In the genomic region with DNA sequence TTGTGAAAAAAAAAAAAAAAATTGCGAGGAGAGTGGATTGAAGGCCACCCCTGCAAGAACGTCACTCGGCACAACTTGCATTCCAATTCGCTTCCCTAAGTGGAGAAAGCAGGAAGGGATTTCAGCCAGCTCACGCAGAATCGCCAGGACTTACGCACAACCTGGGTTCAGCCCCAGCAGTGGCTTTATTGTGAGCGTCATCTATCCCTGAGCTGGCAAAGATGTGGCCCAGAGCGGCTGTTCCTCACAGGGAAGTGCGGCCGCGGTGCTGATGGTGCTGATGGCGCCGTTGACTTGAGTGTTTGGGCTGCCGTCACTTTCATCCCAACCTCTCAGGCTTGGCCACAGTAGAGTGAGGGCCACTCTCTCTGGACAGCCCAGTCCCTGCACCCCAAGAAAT, we compare ENCODE assay signal across 26 cellular contexts.
DNase-seq lines count a peak whose midpoint lies in the region; ATAC-seq, FAIRE-seq and TF ChIP-seq lines count a peak whose summit lies in the region.
"Had no signal": no experiment of that assay in that cellular context is flagged by ENCODE, and none has a peak within 500 bp of the region (broad histone marks: within the 10 kb centered on the region; RNA-seq: fewer than 3 reads in every experiment).

No MANE protein-coding gene starts in this region.

- no peaks in the 10 kb centered on the region for H3K79me2 ChIP-seq in H1 (ENCODE audit: control insufficient read depth in 1 of 2, insufficient read depth in 2 of 2, low read length in 2 of 2)

- WGBS in H1 (ENCODE audit: extremely low coverage in 1 of 2, insufficient coverage in 1 of 2, insufficient read length in 1 of 2, insufficient replicate concordance in 2 of 2, low coverage in 1 of 2, low lambda C conversion rate in 2 of 2, missing lambda C conversion rate in 1 of 2), 2 experiments, result 96% methylated on average over 12 of the region's 15 CpGs; no CpG with 5 or more reads in 1 of the 2 experiments
- WGBS in stomach, 5 donors, result 89 to 97% (median 95%) methylated on average over 13 to 15 of the region's 15 CpGs

- H3K4me3 ChIP-seq in H1 (ENCODE audit: extremely low read depth in 1 of 4, insufficient read depth in 2 of 4, low read depth in 3 of 4, low read length in 4 of 4) (no peak overlapping the region), fibroblast of pulmonary artery (replicated peaks; ENCODE audit: low read depth, low read length) (no peak overlapping the region), kidney (ENCODE audit: low read length in 2 of 2) (no peak overlapping the region), stomach (no peak overlapping the region)
- H3K4me3 ChIP-seq: SJCRH30 had no signal

- H3K36me3 ChIP-seq in H1 (ENCODE audit: control insufficient read depth in 2 of 4, insufficient read depth in 4 of 4, low read length in 3 of 4), result no peaks in the 10 kb centered on the region
- H3K36me3 ChIP-seq in kidney (ENCODE audit: control insufficient read depth in 1 of 2, insufficient read depth in 2 of 2, low read length in 2 of 2), result no peaks in the 10 kb centered on the region
- H3K36me3 ChIP-seq in stomach, result peaks cover 0 to 20% (median 0%) of the 10 kb centered on the region in 4 donors
- H3K36me3 ChIP-seq: BE2C, SJCRH30 had no signal

- H3K27ac Mint-ChIP-seq in effector memory CD8-positive, alpha-beta T cell, result no peak overlapping the region
- H3K27ac Mint-ChIP-seq: CD8-positive, alpha-beta memory T cell had no signal

- H2BK12ac ChIP-seq in H1 (ENCODE audit: low read depth, low read length), result no peak overlapping the region

- 0 out of 2 replicates have a peak overlapping the region, but pooled peaks have one; percentile 35 for H2BK5ac ChIP-seq in H1 (ENCODE audit: low read depth, low read length)

- H3K4me2 ChIP-seq in H1 (ENCODE audit: insufficient read depth in 1 of 2, low read depth in 2 of 2, low read length in 2 of 2), result no peak overlapping the region

- no peak overlapping the region for H3K4ac ChIP-seq in H1 (replicated peaks; ENCODE audit: insufficient read length, low read depth, low read length)

- no peak overlapping the region for H2BK20ac ChIP-seq in H1 (ENCODE audit: low read length)

- H4K8ac ChIP-seq in H1 (ENCODE audit: extremely low read depth, insufficient read depth, low read length), result 0 out of 2 replicates have a peak overlapping the region, but pooled peaks have one; percentile 1

- H2AFZ ChIP-seq in H1 (ENCODE audit: low read length), result no peak overlapping the region

- no peaks in the 10 kb centered on the region for H3K27me3 ChIP-seq in H1 (replicated peaks in 1 of 4; ENCODE audit: control insufficient read depth in 3 of 4, extremely low read depth in 1 of 4, insufficient read depth in 3 of 4, low read length in 3 of 4)
- H3K27me3 ChIP-seq in stomach, result no peaks in the 10 kb centered on the region
- H3K27me3 ChIP-seq: BE2C, SJCRH30 had no signal

- no peak for TF ChIP-seq RAD21 in H1 (IDR thresholded peaks at IDR 0.05 in 1 of 2, conservative IDR thresholded peaks at IDR 0.05 in 1 of 2; ENCODE audit: low read depth in 2 of 2, low read length in 2 of 2)

- H4K20me1 ChIP-seq in H1 (replicated peaks in 1 of 2; ENCODE audit: control insufficient read depth in 1 of 2, insufficient read depth in 2 of 2, low read length in 2 of 2), result no peaks in the 10 kb centered on the region

- H3K79me1 ChIP-seq in H1 (ENCODE audit: low read depth, low read length), result no peaks in the 10 kb centered on the region

- peaks cover 5 to 12% of the 10 kb centered on the region in 2 donors for H3K27me3 Mint-ChIP-seq in effector memory CD8-positive, alpha-beta T cell

- no peak for ATAC-seq in effector memory CD8-positive, alpha-beta T cell (replicated peaks)
- ATAC-seq: SK-N-SH treated with all-trans-retinoic acid at 6 μM for 48 hours had no signal

- TF ChIP-seq CTCF in H1 (IDR thresholded peaks at IDR 0.05; ENCODE audit: control extremely low read depth in 1 of 3, insufficient read depth in 1 of 3, low read depth in 1 of 3, low read length in 3 of 3) (no peak), fibroblast of pulmonary artery (IDR thresholded peaks at IDR 0.05; ENCODE audit: low read length, missing control alignments) (no peak), kidney (IDR thresholded peaks at IDR 0.05; ENCODE audit: borderline replicate concordance, extremely low read depth, insufficient read depth) (no peak), stomach (IDR thresholded peaks at IDR 0.05) (no peak), GM20000 (IDR thresholded peaks at IDR 0.05; ENCODE audit: extremely low read depth, missing control alignments) (no peak)

- no peak for TF ChIP-seq EP300 in H1 (IDR thresholded peaks at IDR 0.05; ENCODE audit: borderline replicate concordance in 1 of 2, low read depth in 2 of 2, low read length in 2 of 2)
- TF ChIP-seq EP300 in stomach (IDR thresholded peaks at IDR 0.05), result peak; percentile 77

- H4K91ac ChIP-seq in H1 (replicated peaks; ENCODE audit: insufficient read length, low read length), result no peak overlapping the region

- H2AK5ac ChIP-seq in H1 (ENCODE audit: low read depth, low read length), result no peak overlapping the region

- H3K9me3 Mint-ChIP-seq in effector memory CD8-positive, alpha-beta T cell, result peaks cover 3 to 15% of the 10 kb centered on the region in 2 donors

- H3K9me3 ChIP-seq in H1 (ENCODE audit: insufficient read depth in 2 of 2, low read depth in 1 of 2, low read length in 1 of 2), result peaks cover 0 to 13% of the 10 kb centered on the region in 2 experiments; a peak in 2 of 4 replicates
- peaks cover 0 to 5% of the 10 kb centered on the region in 2 donors for H3K9me3 ChIP-seq in kidney (ENCODE audit: control insufficient read depth in 1 of 2, low read length in 2 of 2)
- peaks cover 8 to 17% (median 12%) of the 10 kb centered on the region in 4 donors for H3K9me3 ChIP-seq in stomach
- H3K9me3 ChIP-seq: BE2C had no signal

- no peak overlapping the region for H3K14ac ChIP-seq in H1 (ENCODE audit: insufficient read length)

- no peak overlapping the region for H3K56ac ChIP-seq in H1 (replicated peaks; ENCODE audit: insufficient read length, low read depth, low read length)

- TF ChIP-seq POLR2A in H1 (IDR thresholded peaks at IDR 0.05; ENCODE audit: control extremely low read depth in 1 of 2, low read depth in 2 of 2, low read length in 2 of 2) (no peak), stomach (IDR thresholded peaks at IDR 0.05) (no peak)

- CTCF ChIA-PET in H1 (lab: Charles Lee; ENCODE audit: partially characterized antibody), result interaction anchor here (0.7 to 1.6 kb wide), 5 partner anchors 10 to 174 kb away, joined by 3 to 6 read pairs (median 3); no protein-coding TSS in a partner anchor

- intact Hi-C loops in kidney (cut with DNase I), result no loop called here
- intact Hi-C loops in stomach (cut with DNase I; ENCODE audit: low total_unique reads), result no loop called here

- H3K4me1 ChIP-seq in H1 (replicated peaks in 1 of 4; ENCODE audit: control insufficient read depth in 3 of 4, insufficient read depth in 4 of 4, low read length in 3 of 4), result peaks cover 0 to 15% (median 7%) of the 10 kb centered on the region in 4 experiments; a peak in 5 of 7 replicates
- no peaks in the 10 kb centered on the region for H3K4me1 ChIP-seq in kidney (ENCODE audit: control insufficient read depth in 1 of 2, insufficient read depth in 1 of 2, low read depth in 1 of 2, low read length in 2 of 2)
- peaks cover 0 to 7% (median 4%) of the 10 kb centered on the region in 4 donors for H3K4me1 ChIP-seq in stomach
- H3K4me1 ChIP-seq: BE2C had no signal

- H2BK15ac ChIP-seq in H1 (ENCODE audit: low read length), result no peak overlapping the region

- no peaks in the 10 kb centered on the region for H3K36me3 Mint-ChIP-seq in effector memory CD8-positive, alpha-beta T cell (ENCODE audit: insufficient read depth)
- H3K36me3 Mint-ChIP-seq: CD14-positive monocyte had no signal

- DNase-seq in H1 (ENCODE audit: low read depth in 1 of 2, low spot score in 2 of 2) (no peak), fibroblast of pulmonary artery (ENCODE audit: low read depth) (peak; percentile 24), kidney (peak; percentile 12), stomach (no peak), GM20000 (ENCODE audit: low spot score) (no peak), AG08396 (ENCODE audit: low spot score) (no peak)
- no peak for DNase-seq in effector memory CD8-positive, alpha-beta T cell
- DNase-seq: BE2C; Calu3; CD8-positive, alpha-beta memory T cell; DMS79 treated with DMSO at 0.1 percent for 48 hours; GF-D8; NCI-H1092; NCI-H1436; NCI-H187; NCI-H2081 treated with DMSO at 0.1 percent for 48 hours; NCI-H2171; NCI-H524; NCI-H774; SJCRH30 had no signal

- FAIRE-seq in H1 (lab: Jason Lieb, UNC) (no peak), kidney (lab: Jason Lieb, UNC) (no peak)
- FAIRE-seq: GM12892, GM19239, H54, RCC 7860 had no signal

- H3K18ac ChIP-seq in H1 (ENCODE audit: extremely low read depth, low read length), result no peak overlapping the region

- H3K4me1 Mint-ChIP-seq in effector memory CD8-positive, alpha-beta T cell (ENCODE audit: low read depth in 2 of 2), result no peaks in the 10 kb centered on the region
- H3K4me1 Mint-ChIP-seq: CD14-positive monocyte; CD8-positive, alpha-beta memory T cell had no signal

- no peak overlapping the region for H2BK120ac ChIP-seq in H1 (replicated peaks; ENCODE audit: low read depth, low read length)

- H3K23me2 ChIP-seq in H1 (ENCODE audit: low read depth, low read length), result no peaks in the 10 kb centered on the region

- no peak overlapping the region for H4K5ac ChIP-seq in H1 (ENCODE audit: insufficient read length, low read depth, low read length)

- H3K23ac ChIP-seq in H1 (ENCODE audit: insufficient read length), result no peak overlapping the region

- no peak overlapping the region for H3K4me3 Mint-ChIP-seq in effector memory CD8-positive, alpha-beta T cell
- H3K4me3 Mint-ChIP-seq: CD14-positive monocyte; CD8-positive, alpha-beta memory T cell had no signal

- H3K27ac ChIP-seq in H1 (ENCODE audit: low read depth, low read length) (no peak overlapping the region), kidney (ENCODE audit: low read depth in 2 of 2, low read length in 2 of 2) (no peak overlapping the region), stomach (peak overlapping the region in 1 of 5 donors; percentile 67)

- POLR2A ChIA-PET in H1 (lab: Charles Lee; ENCODE audit: partially characterized antibody), result interaction anchor here (1.3 kb wide), 1 partner anchor 24 kb away, joined by 3 read pairs; no protein-coding TSS in a partner anchor

- H3K9ac ChIP-seq in H1 (replicated peaks in 1 of 4; ENCODE audit: extremely low read depth in 1 of 4, low read depth in 3 of 4, low read length in 3 of 4), result no peak overlapping the region
- no peak overlapping the region for H3K9ac ChIP-seq in kidney (ENCODE audit: low read length in 2 of 2)

TF ChIP-seq in H1, 55 proteins besides CTCF, POLR2A, EP300 and RAD21 (continues in another document):
- TF ChIP-seq BACH1 (IDR thresholded peaks at IDR 0.05; ENCODE audit: low read length) (no peak), RFX5 (IDR thresholded peaks at IDR 0.05; ENCODE audit: borderline replicate concordance, low read depth, low read length) (no peak), RBBP5 (IDR thresholded peaks at IDR 0.05; ENCODE audit: borderline replicate concordance, low read depth, low read length) (no peak), SP4 (IDR thresholded peaks at IDR 0.05; ENCODE audit: low read length) (no peak), CHD2 (IDR thresholded peaks at IDR 0.05; ENCODE audit: low read length) (no peak), MAFK (IDR thresholded peaks at IDR 0.05; ENCODE audit: low read depth, low read length) (no peak), TAF7 (optimal IDR thresholded peaks at IDR 0.05; ENCODE audit: borderline replicate concordance, low read depth, low read length) (no peak)

Comparison
In these comparisons a context has a peak if more than half of its experiments do, and no peak if none do; other contexts are left out.
1. DNase-seq: peak in fibroblast of pulmonary artery (single experiment) and kidney (single experiment); none in H1 (0 of 2), stomach (single experiment), GM20000 (single experiment), effector memory CD8-positive, alpha-beta T cell (0 of 3) and AG08396 (single experiment).